Comparison of ENCODE assay signal across 8 cellular contexts in the genomic region with DNA sequence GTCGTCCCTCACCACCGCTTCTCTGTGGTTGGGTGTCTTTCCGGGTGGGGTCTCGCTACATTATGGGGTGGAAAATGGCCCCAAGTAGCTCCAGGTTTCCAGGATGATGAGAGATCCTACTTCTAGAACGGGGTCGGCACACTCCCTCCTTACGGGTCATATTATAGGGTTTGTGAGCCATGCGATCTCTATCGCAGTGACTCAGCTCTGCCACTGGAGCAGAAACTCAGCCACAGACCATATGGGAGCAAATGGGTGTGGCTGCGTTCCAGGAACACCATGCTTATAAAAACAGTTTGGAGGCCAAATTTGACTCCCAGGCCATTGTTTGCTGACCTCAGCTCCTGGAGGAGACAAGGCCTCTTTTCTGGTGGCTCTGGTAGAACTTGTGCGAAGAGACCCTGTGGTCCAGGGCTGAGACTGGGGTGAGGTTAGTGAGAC.
A peak's percentile ranks its signal among the peaks of the same experiment; 100 is the strongest.
DNase-seq lines count a peak whose midpoint lies in the region; ATAC-seq and TF ChIP-seq lines count a peak whose summit lies in the region.
"Not testable (repeated sequence)": the region's sequence is repeated elsewhere in the genome, so short reads cannot be mapped to it uniquely, and the experiment has no call there.

No MANE protein-coding gene starts in this region.

- not testable (repeated sequence) for TF ChIP-seq CTCF in chondrocyte (IDR thresholded peaks at IDR 0.05); heart right ventricle (IDR thresholded peaks at IDR 0.05)
- TF ChIP-seq CTCF in upper lobe of right lung (IDR thresholded peaks at IDR 0.05) = peak; percentile 4

- 75 to 83% methylated on average over 11 of the region's 11 CpGs for WGBS in heart right ventricle, 2 donors

- H3K27me3 Mint-ChIP-seq in chondrocyte (ENCODE audit: low read depth) = not testable (repeated sequence)

- peak overlapping the region; percentile 49 for H3K27ac Mint-ChIP-seq in chondrocyte (ENCODE audit: unreplicated experiment)

- H3K9me3 ChIP-seq in heart right ventricle, upper lobe of right lung: not testable (repeated sequence)

- H3K27ac ChIP-seq in heart right ventricle = peak overlapping the region in 6 of 10 donors; percentile 4 to 64 (median 52)
- not testable (repeated sequence) for H3K27ac ChIP-seq in upper lobe of right lung

- H3K27me3 ChIP-seq in heart right ventricle, upper lobe of right lung: not testable (repeated sequence)

- peaks cover 0 to 50% (median 26%) of the 10 kb centered on the region in 9 donors for H3K4me1 ChIP-seq in heart right ventricle
- not testable (repeated sequence) for H3K4me1 ChIP-seq in upper lobe of right lung

- DNase-seq in DMS153 treated with DMSO at 0.1 percent for 48 hours (lab: John Stamatoyannopoulos, UW; ENCODE audit: unreplicated experiment) (peak; percentile 25), HT1080 (ENCODE audit: low read depth) (peak; percentile 88), NCI-H226 (peak; percentile 32), T1000 (lab: John Stamatoyannopoulos, UW) (peak; percentile 75), heart right ventricle (peak; percentile 56 to 66), non-pigmented ciliary epithelial cell (ENCODE audit: low read depth) (peak; percentile 36)
- not testable (repeated sequence) for DNase-seq in chondrocyte (ENCODE audit: low spot score); upper lobe of right lung

- not testable (repeated sequence) for H3K36me3 ChIP-seq in heart right ventricle, upper lobe of right lung

- not testable (repeated sequence) for H3K4me3 ChIP-seq in heart right ventricle, upper lobe of right lung

- peak in 6 of 8 donors; percentile 61 to 83 (median 72) for ATAC-seq in heart right ventricle
- ATAC-seq in upper lobe of right lung = peak; percentile 67

- intact Hi-C loops in heart right ventricle (cut with DNase I) = loop anchor here in 1 of 10 donors (5.0 kb wide), 1 partner anchor 60 kb away; a partner anchor contains a TSS
- intact Hi-C loops in upper lobe of right lung (cut with DNase I) = not testable (repeated sequence)

- H3K4me1 Mint-ChIP-seq in chondrocyte (ENCODE audit: low read depth) = peaks cover 13% of the 10 kb centered on the region

- H3K36me3 Mint-ChIP-seq in chondrocyte (ENCODE audit: low read depth) = not testable (repeated sequence)

- H3K9me3 Mint-ChIP-seq in chondrocyte (ENCODE audit: low read depth) = not testable (repeated sequence)

- not testable (repeated sequence) for H3K4me3 Mint-ChIP-seq in chondrocyte (ENCODE audit: unreplicated experiment)
